In genomic region chr22:49962012-49962750, GRCh38 we compare ENCODE assay signal across 8 cellular contexts. TPM values are rescaled to one million over a fixed set of nuclear protein-coding genes. Genes with fewer than 3 reads are reported as not detected.
DNase-seq lines count a peak whose midpoint lies in the region; ATAC-seq, FAIRE-seq and TF ChIP-seq lines count a peak whose summit lies in the region.

No MANE protein-coding gene starts in this region.

- peak; percentile 20 for ATAC-seq in HG03108 (IDR thresholded peaks at IDR 0.05; ENCODE audit: unreplicated experiment)
- ATAC-seq in activated T-cell treated with anti-CD3 and anti-CD28 coated beads, Interleukin-2, amount 50 U/mL, for 72 hours (replicated peaks in 1 of 2) = peak; percentile 46 to 49
- peak; percentile 40 for ATAC-seq in esophagus mucosa
- ATAC-seq in HG03039 (IDR thresholded peaks at IDR 0.05; ENCODE audit: unreplicated experiment) = no peak

- H3K4me3 Mint-ChIP-seq in CD14-positive monocyte = peak overlapping the region; percentile 90 to 95
- peak overlapping the region; percentile 95 to 96 for H3K4me3 Mint-ChIP-seq in activated T-cell treated with anti-CD3 and anti-CD28 coated beads, Interleukin-2, amount 50 U/mL, for 72 hours

- peak; percentile 28 for FAIRE-seq in RCC 7860 (lab: Jason Lieb, UNC)

- peak overlapping the region; percentile 89 to 95 (median 91) for H3K27ac Mint-ChIP-seq in CD14-positive monocyte
- H3K27ac Mint-ChIP-seq in activated T-cell treated with anti-CD3 and anti-CD28 coated beads, Interleukin-2, amount 50 U/mL, for 72 hours = peak overlapping the region; percentile 92

- H3K27me3 ChIP-seq in muscle layer of colon (ENCODE audit: control insufficient read depth in 1 of 2, insufficient read depth in 2 of 2, low read length in 2 of 2) = no peaks in the 10 kb centered on the region

- no peak for TF ChIP-seq CTCF in CD14-positive monocyte (IDR thresholded peaks at IDR 0.05)

- H3K4me1 ChIP-seq in muscle layer of colon (ENCODE audit: insufficient read depth, low read length) = peaks cover 32% of the 10 kb centered on the region

- peak overlapping the region; percentile 68 for H3K9ac ChIP-seq in muscle layer of colon (ENCODE audit: low read length)

- peak overlapping the region; percentile 77 for H3K27ac ChIP-seq in muscle layer of colon (ENCODE audit: low read depth, low read length)

- peaks cover 15 to 35% of the 10 kb centered on the region in 2 donors for H3K36me3 Mint-ChIP-seq in CD14-positive monocyte
- H3K36me3 Mint-ChIP-seq in activated T-cell treated with anti-CD3 and anti-CD28 coated beads, Interleukin-2, amount 50 U/mL, for 72 hours (ENCODE audit: insufficient read depth in 2 of 2) = peaks cover 10 to 18% of the 10 kb centered on the region in 2 donors

- intact Hi-C loops in CD14-positive monocyte (cut with micrococcal nuclease) = loop anchor here in 1 of 2 donors (10.0 kb wide), 1 partner anchor 343 kb away; the partner anchor contains the start of gene PLXNB2

- H3K36me3 ChIP-seq in muscle layer of colon (ENCODE audit: insufficient read depth, low read length) = peaks cover 17% of the 10 kb centered on the region

- no peaks in the 10 kb centered on the region for H3K9me3 Mint-ChIP-seq in CD14-positive monocyte
- no peaks in the 10 kb centered on the region for H3K9me3 Mint-ChIP-seq in activated T-cell treated with anti-CD3 and anti-CD28 coated beads, Interleukin-2, amount 50 U/mL, for 72 hours

- H3K27me3 Mint-ChIP-seq in CD14-positive monocyte (ENCODE audit: low read depth in 3 of 3) = no peaks in the 10 kb centered on the region
- H3K27me3 Mint-ChIP-seq in activated T-cell treated with anti-CD3 and anti-CD28 coated beads, Interleukin-2, amount 50 U/mL, for 72 hours (ENCODE audit: low read depth) = no peaks in the 10 kb centered on the region

- peak; percentile 90 for DNase-seq in CD14-positive monocyte (ENCODE audit: low spot score)
- DNase-seq in RCC 7860 (ENCODE audit: low spot score) = peak; percentile 87
- DNase-seq in activated T-cell treated with anti-CD3 and anti-CD28 coated beads, Interleukin-2, amount 50 U/mL, for 72 hours = peak; percentile 89 to 90
- DNase-seq in stimulated activated CD8-positive, alpha-beta memory T cell treated with anti-CD3 and anti-CD28 coated beads, Interleukin-4, amount 100 ng/mL, for 24 hours (ENCODE audit: low read depth) = peak; percentile 82

- no peaks in the 10 kb centered on the region for H3K9me3 ChIP-seq in muscle layer of colon (ENCODE audit: low read length)

- peak overlapping the region; percentile 68 to 75 for H3K4me3 ChIP-seq in muscle layer of colon (ENCODE audit: low read depth in 1 of 2, low read length in 2 of 2)

- peaks cover 49% of the 10 kb centered on the region for H3K4me1 Mint-ChIP-seq in CD14-positive monocyte
- peaks cover 49% of the 10 kb centered on the region for H3K4me1 Mint-ChIP-seq in activated T-cell treated with anti-CD3 and anti-CD28 coated beads, Interleukin-2, amount 50 U/mL, for 72 hours (ENCODE audit: low read depth)

RNA-seq across cellular contexts. Expression of gene PIM3, which starts 1.6 kb away (rescaled TPM):
- polyA plus RNA-seq in CD14-positive monocyte = 10 to 100 TPM; 38.8 to 40.4 TPM
- 100 to 1,000 TPM; 209 to 236 TPM for total RNA-seq in activated T-cell treated with anti-CD3 and anti-CD28 coated beads, Interleukin-2, amount 50 U/mL, for 72 hours
- total RNA-seq in esophagus mucosa = 50.5 TPM

RNA-seq across cellular contexts. Expression of gene CRELD2, which starts 43.7 kb away (rescaled TPM):
- 10 to 100 TPM; 20.3 to 27.6 TPM for polyA plus RNA-seq in CD14-positive monocyte
- total RNA-seq in activated T-cell treated with anti-CD3 and anti-CD28 coated beads, Interleukin-2, amount 50 U/mL, for 72 hours = 10 to 100 TPM; 24.4 to 33.2 TPM
- total RNA-seq in esophagus mucosa = 25.5 TPM

RNA-seq across cellular contexts. Expression of gene ALG12, which starts 43.9 kb away (rescaled TPM):
- polyA plus RNA-seq in CD14-positive monocyte = 1 to 10 TPM; 7.2 to 9.5 TPM
- 10 to 100 TPM; 11.7 to 13.6 TPM for total RNA-seq in activated T-cell treated with anti-CD3 and anti-CD28 coated beads, Interleukin-2, amount 50 U/mL, for 72 hours
- total RNA-seq in esophagus mucosa = 10.1 TPM

RNA-seq across cellular contexts. Expression of gene IL17REL, which starts 50.4 kb away (rescaled TPM):
- not detected for polyA plus RNA-seq in CD14-positive monocyte
- total RNA-seq in activated T-cell treated with anti-CD3 and anti-CD28 coated beads, Interleukin-2, amount 50 U/mL, for 72 hours = 1 to 10 TPM in 1 of 2 donors, under 1 TPM in 1; 0.36 to 1.1 TPM
- total RNA-seq in esophagus mucosa = not detected
